Comparison of ENCODE assay signal across 2 cellular contexts in the genomic region with DNA sequence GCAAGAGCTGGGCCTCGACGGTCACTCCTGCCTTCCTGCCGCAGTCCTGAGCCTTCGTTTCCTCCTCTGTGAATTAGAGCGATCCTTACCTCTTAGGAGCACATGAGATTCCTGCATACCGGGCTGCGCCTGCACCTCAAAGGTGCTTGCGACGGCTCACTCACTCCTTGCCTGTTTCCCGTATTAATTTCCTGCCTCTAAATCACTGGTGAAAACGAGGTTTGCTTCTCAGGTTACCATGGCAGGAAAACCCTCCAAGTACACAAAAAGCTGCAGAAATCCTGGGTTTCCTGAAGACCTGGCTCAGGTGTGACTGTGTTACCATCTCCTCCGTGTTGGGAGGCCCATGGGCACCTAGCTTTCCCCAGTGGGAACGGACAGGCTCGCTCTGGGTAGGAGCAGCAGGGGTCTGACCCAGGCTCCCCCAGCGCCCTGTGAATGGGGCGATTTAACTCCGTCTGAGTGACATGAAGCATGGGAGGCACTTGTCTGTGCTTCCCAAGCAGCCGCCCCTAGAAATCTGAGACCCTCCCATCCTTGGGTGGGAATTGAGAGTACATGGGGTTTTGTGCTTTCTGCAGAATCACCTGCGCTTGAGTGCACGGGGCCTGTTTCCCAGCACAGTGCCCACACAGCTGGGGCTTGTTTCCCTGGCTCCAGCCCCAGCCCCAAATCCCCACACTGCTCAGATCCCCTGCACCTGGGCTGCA.
TF ChIP-seq lines count a peak whose summit lies in the region.

No MANE protein-coding gene starts in this region.

TF ChIP-seq in GM23338, 12 proteins besides CTCF, POLR2A, EP300 and RAD21 (continues in another document):
- TF ChIP-seq, protein P1, sequence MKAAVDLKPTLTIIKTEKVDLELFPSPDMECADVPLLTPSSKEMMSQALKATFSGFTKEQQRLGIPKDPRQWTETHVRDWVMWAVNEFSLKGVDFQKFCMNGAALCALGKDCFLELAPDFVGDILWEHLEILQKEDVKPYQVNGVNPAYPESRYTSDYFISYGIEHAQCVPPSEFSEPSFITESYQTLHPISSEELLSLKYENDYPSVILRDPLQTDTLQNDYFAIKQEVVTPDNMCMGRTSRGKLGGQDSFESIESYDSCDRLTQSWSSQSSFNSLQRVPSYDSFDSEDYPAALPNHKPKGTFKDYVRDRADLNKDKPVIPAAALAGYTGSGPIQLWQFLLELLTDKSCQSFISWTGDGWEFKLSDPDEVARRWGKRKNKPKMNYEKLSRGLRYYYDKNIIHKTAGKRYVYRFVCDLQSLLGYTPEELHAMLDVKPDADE (IDR thresholded peaks at IDR 0.05) = no peak
- TF ChIP-seq EZH2phosphoT487 (IDR thresholded peaks at IDR 0.05; ENCODE audit: unreplicated experiment) (no peak), ZNF331 (CRISPR knock-in tag; IDR thresholded peaks at IDR 0.05; ENCODE audit: low read depth) (no peak), CREB1 (CRISPR knock-in tag; IDR thresholded peaks at IDR 0.05; ENCODE audit: low read depth) (no peak), ZNF114 (CRISPR knock-in tag; IDR thresholded peaks at IDR 0.05) (no peak), JUNB (IDR thresholded peaks at IDR 0.05; ENCODE audit: unreplicated experiment) (no peak), POLR2AphosphoS5 (IDR thresholded peaks at IDR 0.05; ENCODE audit: low read depth) (no peak; the same call in 1 of the 2 replicates), NANOG (IDR thresholded peaks at IDR 0.05; ENCODE audit: borderline replicate concordance) (no peak), STAT1 (IDR thresholded peaks at IDR 0.05; ENCODE audit: unreplicated experiment) (no peak)
- TF ChIP-seq, protein P2, sequence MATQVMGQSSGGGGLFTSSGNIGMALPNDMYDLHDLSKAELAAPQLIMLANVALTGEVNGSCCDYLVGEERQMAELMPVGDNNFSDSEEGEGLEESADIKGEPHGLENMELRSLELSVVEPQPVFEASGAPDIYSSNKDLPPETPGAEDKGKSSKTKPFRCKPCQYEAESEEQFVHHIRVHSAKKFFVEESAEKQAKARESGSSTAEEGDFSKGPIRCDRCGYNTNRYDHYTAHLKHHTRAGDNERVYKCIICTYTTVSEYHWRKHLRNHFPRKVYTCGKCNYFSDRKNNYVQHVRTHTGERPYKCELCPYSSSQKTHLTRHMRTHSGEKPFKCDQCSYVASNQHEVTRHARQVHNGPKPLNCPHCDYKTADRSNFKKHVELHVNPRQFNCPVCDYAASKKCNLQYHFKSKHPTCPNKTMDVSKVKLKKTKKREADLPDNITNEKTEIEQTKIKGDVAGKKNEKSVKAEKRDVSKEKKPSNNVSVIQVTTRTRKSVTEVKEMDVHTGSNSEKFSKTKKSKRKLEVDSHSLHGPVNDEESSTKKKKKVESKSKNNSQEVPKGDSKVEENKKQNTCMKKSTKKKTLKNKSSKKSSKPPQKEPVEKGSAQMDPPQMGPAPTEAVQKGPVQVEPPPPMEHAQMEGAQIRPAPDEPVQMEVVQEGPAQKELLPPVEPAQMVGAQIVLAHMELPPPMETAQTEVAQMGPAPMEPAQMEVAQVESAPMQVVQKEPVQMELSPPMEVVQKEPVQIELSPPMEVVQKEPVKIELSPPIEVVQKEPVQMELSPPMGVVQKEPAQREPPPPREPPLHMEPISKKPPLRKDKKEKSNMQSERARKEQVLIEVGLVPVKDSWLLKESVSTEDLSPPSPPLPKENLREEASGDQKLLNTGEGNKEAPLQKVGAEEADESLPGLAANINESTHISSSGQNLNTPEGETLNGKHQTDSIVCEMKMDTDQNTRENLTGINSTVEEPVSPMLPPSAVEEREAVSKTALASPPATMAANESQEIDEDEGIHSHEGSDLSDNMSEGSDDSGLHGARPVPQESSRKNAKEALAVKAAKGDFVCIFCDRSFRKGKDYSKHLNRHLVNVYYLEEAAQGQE (IDR thresholded peaks at IDR 0.05; ENCODE audit: unreplicated experiment) = no peak

TF ChIP-seq in H1, 55 proteins besides CTCF, POLR2A, EP300 and RAD21:
- TF ChIP-seq TEAD4 (IDR thresholded peaks at IDR 0.05; ENCODE audit: low read depth, low read length) (peak; percentile 68; the same call in 1 of the 2 replicates), SIRT6 (IDR thresholded peaks at IDR 0.05; ENCODE audit: low read length) (no peak), BACH1 (IDR thresholded peaks at IDR 0.05; ENCODE audit: low read length) (no peak), CREB1 (IDR thresholded peaks at IDR 0.05) (no peak)
- TF ChIP-seq, protein P3, sequence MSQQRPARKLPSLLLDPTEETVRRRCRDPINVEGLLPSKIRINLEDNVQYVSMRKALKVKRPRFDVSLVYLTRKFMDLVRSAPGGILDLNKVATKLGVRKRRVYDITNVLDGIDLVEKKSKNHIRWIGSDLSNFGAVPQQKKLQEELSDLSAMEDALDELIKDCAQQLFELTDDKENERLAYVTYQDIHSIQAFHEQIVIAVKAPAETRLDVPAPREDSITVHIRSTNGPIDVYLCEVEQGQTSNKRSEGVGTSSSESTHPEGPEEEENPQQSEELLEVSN (IDR thresholded peaks at IDR 0.05) = peak; percentile 43; the same call in 1 of the 2 replicates
